Comparison of ENCODE assay signal across 1 cellular context in the genomic region with DNA sequence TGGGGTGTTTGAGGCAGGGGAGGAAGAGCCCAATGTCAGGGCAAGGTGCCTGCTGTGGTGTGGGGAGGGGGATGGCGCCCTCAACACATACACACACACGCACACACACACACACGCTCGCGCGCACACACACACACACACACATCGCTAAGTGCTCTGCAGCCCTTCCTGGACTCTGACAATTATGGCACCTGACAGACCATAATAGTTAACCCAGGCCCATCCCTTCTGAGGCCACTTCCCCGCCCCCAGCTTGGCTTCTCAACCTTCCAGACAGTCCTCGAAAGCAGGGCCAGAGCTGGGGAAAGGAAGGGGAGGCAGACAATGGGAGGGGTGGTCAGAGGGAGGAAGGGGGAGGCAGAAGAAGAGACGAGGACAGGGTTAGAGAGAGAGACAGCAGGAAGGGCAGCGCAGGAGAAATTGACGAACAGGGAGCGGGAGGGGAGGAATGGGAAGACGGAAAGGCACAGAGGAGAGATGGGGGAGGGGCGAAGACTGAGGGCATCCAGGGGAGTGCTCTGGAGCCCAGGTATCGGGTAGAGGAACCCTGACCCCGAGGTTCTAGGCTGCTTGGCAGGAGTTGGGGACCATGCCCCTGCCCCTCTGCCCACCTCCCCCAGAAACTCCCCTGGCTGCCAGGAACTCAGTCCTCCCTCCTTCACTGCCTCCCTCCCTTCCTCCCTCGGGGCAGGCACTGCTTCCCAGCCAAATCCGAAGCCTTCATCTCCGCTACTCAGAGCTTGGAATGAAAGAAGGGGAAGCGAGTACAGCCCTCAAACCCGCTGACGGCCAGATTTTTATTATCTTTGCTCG.
TF ChIP-seq lines count a peak whose summit lies in the region.

No MANE protein-coding gene starts in this region.

TF ChIP-seq in HepG2, 621 proteins besides CTCF, POLR2A, EP300 and RAD21 (continued from another document and continues in another):
- TF ChIP-seq, protein P1, sequence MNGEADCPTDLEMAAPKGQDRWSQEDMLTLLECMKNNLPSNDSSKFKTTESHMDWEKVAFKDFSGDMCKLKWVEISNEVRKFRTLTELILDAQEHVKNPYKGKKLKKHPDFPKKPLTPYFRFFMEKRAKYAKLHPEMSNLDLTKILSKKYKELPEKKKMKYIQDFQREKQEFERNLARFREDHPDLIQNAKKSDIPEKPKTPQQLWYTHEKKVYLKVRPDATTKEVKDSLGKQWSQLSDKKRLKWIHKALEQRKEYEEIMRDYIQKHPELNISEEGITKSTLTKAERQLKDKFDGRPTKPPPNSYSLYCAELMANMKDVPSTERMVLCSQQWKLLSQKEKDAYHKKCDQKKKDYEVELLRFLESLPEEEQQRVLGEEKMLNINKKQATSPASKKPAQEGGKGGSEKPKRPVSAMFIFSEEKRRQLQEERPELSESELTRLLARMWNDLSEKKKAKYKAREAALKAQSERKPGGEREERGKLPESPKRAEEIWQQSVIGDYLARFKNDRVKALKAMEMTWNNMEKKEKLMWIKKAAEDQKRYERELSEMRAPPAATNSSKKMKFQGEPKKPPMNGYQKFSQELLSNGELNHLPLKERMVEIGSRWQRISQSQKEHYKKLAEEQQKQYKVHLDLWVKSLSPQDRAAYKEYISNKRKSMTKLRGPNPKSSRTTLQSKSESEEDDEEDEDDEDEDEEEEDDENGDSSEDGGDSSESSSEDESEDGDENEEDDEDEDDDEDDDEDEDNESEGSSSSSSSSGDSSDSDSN (CRISPR knock-in tag; IDR thresholded peaks at IDR 0.05) = peak; percentile 46; the same call in 1 of the 2 replicates
- no peak for TF ChIP-seq KDM4B (CRISPR knock-in tag; IDR thresholded peaks at IDR 0.05)
- TF ChIP-seq KDM3A (CRISPR knock-in tag; IDR thresholded peaks at IDR 0.05; ENCODE audit: low read depth) = no peak
- TF ChIP-seq ZNF549 (CRISPR knock-in tag; IDR thresholded peaks at IDR 0.05) = no peak
- no peak for TF ChIP-seq RORA (CRISPR knock-in tag; IDR thresholded peaks at IDR 0.05)
- TF ChIP-seq ZNF230 (CRISPR knock-in tag; IDR thresholded peaks at IDR 0.05) = no peak
- no peak for TF ChIP-seq PCBP1 (IDR thresholded peaks at IDR 0.05; ENCODE audit: borderline replicate concordance, low read depth, low read length)
- no peak for TF ChIP-seq ZNF850 (CRISPR knock-in tag; conservative IDR thresholded peaks at IDR 0.05)
- TF ChIP-seq AKAP8 (CRISPR knock-in tag; IDR thresholded peaks at IDR 0.05) = peak; percentile 46; the same call in 1 of the 2 replicates
- TF ChIP-seq SRSF9 (IDR thresholded peaks at IDR 0.05; ENCODE audit: borderline replicate concordance, insufficient read depth, low read depth, low read length, poor library complexity, severe bottlenecking) = no peak
- TF ChIP-seq ZNF280D (CRISPR knock-in tag; IDR thresholded peaks at IDR 0.05) = no peak
- TF ChIP-seq HOXA3 (CRISPR knock-in tag; IDR thresholded peaks at IDR 0.05) = peak; percentile 42; the same call in 1 of the 2 replicates
- no peak for TF ChIP-seq SMARCC2 (IDR thresholded peaks at IDR 0.05)
- TF ChIP-seq NCOA5 (CRISPR knock-in tag; IDR thresholded peaks at IDR 0.05) = no peak
- TF ChIP-seq SMAD1 (CRISPR knock-in tag; IDR thresholded peaks at IDR 0.05; ENCODE audit: borderline replicate concordance, low read depth) = no peak
- no peak for TF ChIP-seq IKZF1 (IDR thresholded peaks at IDR 0.05)
- no peak for TF ChIP-seq ZNF251 (CRISPR knock-in tag; IDR thresholded peaks at IDR 0.05)
- TF ChIP-seq SYNCRIP (IDR thresholded peaks at IDR 0.05; ENCODE audit: insufficient read depth, low read depth, low read length) = no peak
- TF ChIP-seq ZNF660 (CRISPR knock-in tag; IDR thresholded peaks at IDR 0.05; ENCODE audit: borderline replicate concordance, low read depth) = no peak
- peak; percentile 9; the same call in 1 of the 2 replicates for TF ChIP-seq FOSL2 (CRISPR knock-in tag; IDR thresholded peaks at IDR 0.05)
- TF ChIP-seq RARG (CRISPR knock-in tag; IDR thresholded peaks at IDR 0.05; ENCODE audit: low read depth) = no peak
- TF ChIP-seq, protein P2, sequence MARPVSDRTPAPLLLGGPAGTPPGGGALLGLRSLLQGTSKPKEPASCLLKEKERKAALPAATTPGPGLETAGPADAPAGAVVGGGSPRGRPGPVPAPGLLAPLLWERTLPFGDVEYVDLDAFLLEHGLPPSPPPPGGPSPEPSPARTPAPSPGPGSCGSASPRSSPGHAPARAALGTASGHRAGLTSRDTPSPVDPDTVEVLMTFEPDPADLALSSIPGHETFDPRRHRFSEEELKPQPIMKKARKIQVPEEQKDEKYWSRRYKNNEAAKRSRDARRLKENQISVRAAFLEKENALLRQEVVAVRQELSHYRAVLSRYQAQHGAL (CRISPR knock-in tag; IDR thresholded peaks at IDR 0.05; ENCODE audit: not compliant biosample characterization) = no peak
- no peak for TF ChIP-seq ZNF12 (CRISPR knock-in tag; IDR thresholded peaks at IDR 0.05)
- no peak for TF ChIP-seq AGO2 (optimal IDR thresholded peaks at IDR 0.05; ENCODE audit: low read depth, low read length)
- TF ChIP-seq MEIS1 (CRISPR knock-in tag; IDR thresholded peaks at IDR 0.05; ENCODE audit: borderline replicate concordance) = peak; percentile 75; the same call in 1 of the 2 replicates
- no peak for TF ChIP-seq ZBTB20 (CRISPR knock-in tag; IDR thresholded peaks at IDR 0.05; ENCODE audit: borderline replicate concordance, low read depth)
- 0 out of 2 replicates have a peak, but pooled peaks have one; percentile 12 for TF ChIP-seq RBFOX2 (IDR thresholded peaks at IDR 0.05; ENCODE audit: low read depth, low read length)
- no peak for TF ChIP-seq NONO (IDR thresholded peaks at IDR 0.05)
- peak; percentile 78 for TF ChIP-seq NONO (CRISPR knock-in tag; conservative IDR thresholded peaks at IDR 0.05)
- TF ChIP-seq GABPB1 (CRISPR knock-in tag; IDR thresholded peaks at IDR 0.05) = no peak; the same call in 1 of the 2 replicates
- no peak for TF ChIP-seq SRSF4 (IDR thresholded peaks at IDR 0.05; ENCODE audit: low read depth, low read length, poor library complexity, severe bottlenecking)
- TF ChIP-seq, protein P3, sequence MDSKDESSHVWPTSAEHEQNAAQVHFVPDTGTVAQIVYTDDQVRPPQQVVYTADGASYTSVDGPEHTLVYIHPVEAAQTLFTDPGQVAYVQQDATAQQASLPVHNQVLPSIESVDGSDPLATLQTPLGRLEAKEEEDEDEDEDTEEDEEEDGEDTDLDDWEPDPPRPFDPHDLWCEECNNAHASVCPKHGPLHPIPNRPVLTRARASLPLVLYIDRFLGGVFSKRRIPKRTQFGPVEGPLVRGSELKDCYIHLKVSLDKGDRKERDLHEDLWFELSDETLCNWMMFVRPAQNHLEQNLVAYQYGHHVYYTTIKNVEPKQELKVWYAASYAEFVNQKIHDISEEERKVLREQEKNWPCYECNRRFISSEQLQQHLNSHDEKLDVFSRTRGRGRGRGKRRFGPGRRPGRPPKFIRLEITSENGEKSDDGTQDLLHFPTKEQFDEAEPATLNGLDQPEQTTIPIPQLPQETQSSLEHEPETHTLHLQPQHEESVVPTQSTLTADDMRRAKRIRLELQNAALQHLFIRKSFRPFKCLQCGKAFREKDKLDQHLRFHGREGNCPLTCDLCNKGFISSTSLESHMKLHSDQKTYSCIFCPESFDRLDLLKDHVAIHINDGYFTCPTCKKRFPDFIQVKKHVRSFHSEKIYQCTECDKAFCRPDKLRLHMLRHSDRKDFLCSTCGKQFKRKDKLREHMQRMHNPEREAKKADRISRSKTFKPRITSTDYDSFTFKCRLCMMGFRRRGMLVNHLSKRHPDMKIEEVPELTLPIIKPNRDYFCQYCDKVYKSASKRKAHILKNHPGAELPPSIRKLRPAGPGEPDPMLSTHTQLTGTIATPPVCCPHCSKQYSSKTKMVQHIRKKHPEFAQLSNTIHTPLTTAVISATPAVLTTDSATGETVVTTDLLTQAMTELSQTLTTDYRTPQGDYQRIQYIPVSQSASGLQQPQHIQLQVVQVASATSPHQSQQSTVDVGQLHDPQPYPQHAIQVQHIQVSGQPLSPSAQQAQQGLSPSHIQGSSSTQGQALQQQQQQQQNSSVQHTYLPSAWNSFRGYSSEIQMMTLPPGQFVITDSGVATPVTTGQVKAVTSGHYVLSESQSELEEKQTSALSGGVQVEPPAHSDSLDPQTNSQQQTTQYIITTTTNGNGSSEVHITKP (CRISPR knock-in tag; IDR thresholded peaks at IDR 0.05; ENCODE audit: low read depth) = 0 out of 2 replicates have a peak, but pooled peaks have one; percentile 35
- no peak for TF ChIP-seq GLI4 (CRISPR knock-in tag; IDR thresholded peaks at IDR 0.05; ENCODE audit: borderline replicate concordance)
- no peak for TF ChIP-seq ZNF577 (CRISPR knock-in tag; IDR thresholded peaks at IDR 0.05; ENCODE audit: borderline replicate concordance, low read depth)
- no peak for TF ChIP-seq NFAT5 (CRISPR knock-in tag; IDR thresholded peaks at IDR 0.05)
- TF ChIP-seq SCMH1 (CRISPR knock-in tag; IDR thresholded peaks at IDR 0.05; ENCODE audit: borderline replicate concordance) = no peak
- TF ChIP-seq RAD51 (IDR thresholded peaks at IDR 0.05; ENCODE audit: borderline replicate concordance) = no peak
- TF ChIP-seq, protein P4, sequence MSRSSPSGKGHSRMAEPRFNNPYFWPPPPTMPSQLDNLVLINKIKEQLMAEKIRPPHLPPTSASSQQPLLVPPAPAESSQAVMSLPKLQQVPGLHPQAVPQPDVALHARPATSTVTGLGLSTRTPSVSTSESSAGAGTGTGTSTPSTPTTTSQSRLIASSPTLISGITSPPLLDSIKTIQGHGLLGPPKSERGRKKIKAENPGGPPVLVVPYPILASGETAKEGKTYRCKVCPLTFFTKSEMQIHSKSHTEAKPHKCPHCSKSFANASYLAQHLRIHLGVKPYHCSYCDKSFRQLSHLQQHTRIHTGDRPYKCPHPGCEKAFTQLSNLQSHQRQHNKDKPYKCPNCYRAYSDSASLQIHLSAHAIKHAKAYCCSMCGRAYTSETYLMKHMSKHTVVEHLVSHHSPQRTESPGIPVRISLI (CRISPR knock-in tag; IDR thresholded peaks at IDR 0.05; ENCODE audit: borderline replicate concordance) = no peak
- TF ChIP-seq MTA3 (CRISPR knock-in tag; IDR thresholded peaks at IDR 0.05) = no peak
- TF ChIP-seq CSRNP1 (CRISPR knock-in tag; IDR thresholded peaks at IDR 0.05) = no peak
- no peak for TF ChIP-seq ZC3H13 (CRISPR knock-in tag; IDR thresholded peaks at IDR 0.05)
- no peak for TF ChIP-seq ZNF10 (CRISPR knock-in tag; IDR thresholded peaks at IDR 0.05; ENCODE audit: borderline replicate concordance, low read depth)
- peak; percentile 77 for TF ChIP-seq SALL1 (CRISPR knock-in tag; IDR thresholded peaks at IDR 0.05)
- no peak for TF ChIP-seq KLF6 (CRISPR knock-in tag; IDR thresholded peaks at IDR 0.05)
